In genomic region chr5:141923443-141924313, GRCh38 we compare ENCODE assay signal across 8 cellular contexts. TPM values are rescaled to one million over a fixed set of nuclear protein-coding genes. Genes with fewer than 3 reads are reported as not detected.
DNase-seq lines count a peak whose midpoint lies in the region; ATAC-seq, FAIRE-seq and TF ChIP-seq lines count a peak whose summit lies in the region.

TSS of gene DELE1 (plus strand) at chr5:141923871. CDS start at chr5:141923942, 71 bp downstream.

- intact Hi-C loops in Caco-2 (cut with micrococcal nuclease; ENCODE audit: unreplicated experiment) = loop anchor here (2.0 kb wide), 1 partner anchor 45 kb away; the partner anchor contains the start of gene RNF14

- POLR2A ChIA-PET in Caco-2 (lab: Charles Lee) = interaction anchor here (0.6 to 2.0 kb wide), 9 partner anchors 10 to 1760 kb away, joined by 3 to 17 read pairs (median 4); partner anchors contain the start of gene RNF14

- peak within 1 kb of the TSS; percentile 74 for H3K27ac ChIP-seq in OCI-LY1 (ENCODE audit: low read depth, low read length, poor library complexity, severe bottlenecking)

- H3K4me1 ChIP-seq in Caco-2 = peaks cover 16% of the 10 kb centered on the region
- H3K4me1 ChIP-seq in OCI-LY1 (ENCODE audit: insufficient read depth, low read length, severe bottlenecking) = peaks cover 18% of the 10 kb centered on the region

- BruUV-seq in Caco-2 (replicated peaks; lab: Mats Ljungman, UMichigan) = TSS peak; percentile 92

- H2AFZ ChIP-seq in OCI-LY1 (ENCODE audit: low read length) = 0 out of 2 replicates have a peak within 1 kb of the TSS, but pooled peaks have one; percentile 78

- H3K27me3 ChIP-seq in Caco-2 (replicated peaks; ENCODE audit: control insufficient read depth, insufficient read depth, low read length) (no peaks in the 10 kb centered on the region), OCI-LY1 (ENCODE audit: insufficient read depth, low read length) (no peaks in the 10 kb centered on the region)

- TF ChIP-seq CTCF in Caco-2 (IDR thresholded peaks at IDR 0.05; ENCODE audit: insufficient read depth in 1 of 2, low read depth in 1 of 2, low read length in 1 of 2, severe bottlenecking in 1 of 2, unreplicated experiment in 1 of 2) (no peak), OCI-LY1 (IDR thresholded peaks at IDR 0.05; ENCODE audit: low read length) (no peak), mesothelial cell of epicardium (IDR thresholded peaks at IDR 0.05; ENCODE audit: unreplicated experiment) (no peak)

- no peaks in the 10 kb centered on the region for H3K9me3 Mint-ChIP-seq in Caco-2 (ENCODE audit: unreplicated experiment)
- H3K9me3 Mint-ChIP-seq in mesothelial cell of epicardium = no peaks in the 10 kb centered on the region

- FAIRE-seq in HTR-8/SVneo (lab: Jason Lieb, UNC) = peak; percentile 23
- peak; percentile 23 for FAIRE-seq in endometrium (lab: Jason Lieb, UNC)

- peak within 1 kb of the TSS; percentile 95 for H3K4me2 ChIP-seq in OCI-LY1 (ENCODE audit: low read length)

- peak within 1 kb of the TSS; percentile 51 for H3K4me3 ChIP-seq in Caco-2 (ENCODE audit: low read depth, low read length)
- peak within 1 kb of the TSS; percentile 94 for H3K4me3 ChIP-seq in OCI-LY1 (ENCODE audit: low read depth, low read length, poor library complexity, severe bottlenecking)

- no peaks in the 10 kb centered on the region for H3K79me2 ChIP-seq in OCI-LY1 (ENCODE audit: insufficient read depth, low read length)

- DNase-seq in Caco-2 = peak; percentile 93 to 95
- peak; percentile 96 for DNase-seq in HTR-8/SVneo (ENCODE audit: insufficient read length, low spot score)
- DNase-seq in activated CD8-positive, alpha-beta memory T cell treated with anti-CD3 and anti-CD28 coated beads, Interleukin-2, amount 50 U/mL, for 4 hours = peak; percentile 88
- peak; percentile 78 to 90 for DNase-seq in mesothelial cell of epicardium (ENCODE audit: low spot score in 2 of 2, unreplicated experiment in 2 of 2)
- peak; percentile 89 to 95 for DNase-seq in stimulated activated CD8-positive, alpha-beta memory T cell treated with anti-CD3 and anti-CD28 coated beads, Interleukin-15, amount 100 ng/mL, for 48 hours (ENCODE audit: low read depth in 2 of 2)

- H3K4me3 Mint-ChIP-seq in Caco-2 (ENCODE audit: unreplicated experiment) (peak within 1 kb of the TSS; percentile 81), mesothelial cell of epicardium (peak within 1 kb of the TSS; percentile 68)

- H3K9me3 ChIP-seq in Caco-2 (no peaks in the 10 kb centered on the region), OCI-LY1 (ENCODE audit: low read length) (no peaks in the 10 kb centered on the region)

- H3K27ac Mint-ChIP-seq in Caco-2 (ENCODE audit: unreplicated experiment) (peak within 1 kb of the TSS; percentile 96), mesothelial cell of epicardium (peak within 1 kb of the TSS; percentile 96)

- ATAC-seq in GM21367 (IDR thresholded peaks at IDR 0.05; ENCODE audit: unreplicated experiment) = peak; percentile 94

- no peaks in the 10 kb centered on the region for H3K9me2 ChIP-seq in OCI-LY1 (ENCODE audit: low read depth, low read length)

- H3K27me3 Mint-ChIP-seq in Caco-2 (ENCODE audit: insufficient read depth, unreplicated experiment) (no peaks in the 10 kb centered on the region), mesothelial cell of epicardium (ENCODE audit: low read depth) (no peaks in the 10 kb centered on the region)

- H3F3A ChIP-seq in OCI-LY1 (ENCODE audit: insufficient read depth, low read length) = no peaks in the 10 kb centered on the region

- CTCF ChIA-PET in Caco-2 (lab: Charles Lee) = interaction anchor here (0.6 to 2.3 kb wide), 11 partner anchors 10 to 360 kb away, joined by 3 to 22 read pairs (median 5); partner anchors contain the start of genes PCDH1 and RNF14

- no peaks in the 10 kb centered on the region for H4K20me1 ChIP-seq in OCI-LY1 (ENCODE audit: insufficient read depth, low read length)

- H3K36me3 ChIP-seq in Caco-2 (ENCODE audit: control insufficient read depth, insufficient read depth, low read length) (peaks cover 2% of the 10 kb centered on the region; the same call in 1 of the 2 replicates), OCI-LY1 (ENCODE audit: insufficient read depth, low read length) (peaks cover 28% of the 10 kb centered on the region)

- H3K4me1 Mint-ChIP-seq in Caco-2 (ENCODE audit: low read depth, unreplicated experiment) = peaks cover 14% of the 10 kb centered on the region
- H3K4me1 Mint-ChIP-seq in mesothelial cell of epicardium = peaks cover 12% of the 10 kb centered on the region

- peaks cover 33% of the 10 kb centered on the region for H3K36me3 Mint-ChIP-seq in Caco-2 (ENCODE audit: insufficient read depth, unreplicated experiment)
- peaks cover 22% of the 10 kb centered on the region for H3K36me3 Mint-ChIP-seq in mesothelial cell of epicardium

- peak within 1 kb of the TSS; percentile 96 for H3K9ac ChIP-seq in OCI-LY1 (ENCODE audit: low read length)

RNA-seq across cellular contexts. Expression of gene DELE1, which starts in this region (rescaled TPM):
- 67.6 and 78.6 TPM in 2 replicates for total RNA-seq in Caco-2 (2022)
- 85.4 to 91.5 TPM (median 88.3 TPM) in 3 replicates for total RNA-seq in mesothelial cell of epicardium

Comparison
In these comparisons a context has a peak if more than half of its experiments do, and no peak if none do; other contexts are left out.
1. Peak in every context shown above with its lines: DNase-seq, ATAC-seq, H3K4me3 ChIP-seq and H3K27ac ChIP-seq.